Comparison of ENCODE assay signal across 1 cellular context in the genomic region with DNA sequence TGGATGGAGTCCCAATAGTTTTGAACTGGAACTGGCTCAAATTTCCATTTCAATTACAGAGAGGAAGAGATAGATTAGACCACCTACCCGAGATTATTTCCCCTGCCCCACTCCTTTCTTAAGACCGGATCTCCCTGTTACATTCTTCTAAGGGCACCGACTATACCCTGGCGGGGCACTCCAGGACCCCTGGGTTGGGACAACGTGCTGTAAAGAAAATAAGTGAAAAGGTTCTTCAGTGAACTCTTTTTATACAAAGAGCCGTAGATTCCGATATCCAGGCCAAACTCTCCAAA.
TF ChIP-seq lines count a peak whose summit lies in the region.

No MANE protein-coding gene starts in this region.

TF ChIP-seq in GM23338, 12 proteins besides CTCF, POLR2A, EP300 and RAD21 (continued from another document):
- TF ChIP-seq, protein P1, sequence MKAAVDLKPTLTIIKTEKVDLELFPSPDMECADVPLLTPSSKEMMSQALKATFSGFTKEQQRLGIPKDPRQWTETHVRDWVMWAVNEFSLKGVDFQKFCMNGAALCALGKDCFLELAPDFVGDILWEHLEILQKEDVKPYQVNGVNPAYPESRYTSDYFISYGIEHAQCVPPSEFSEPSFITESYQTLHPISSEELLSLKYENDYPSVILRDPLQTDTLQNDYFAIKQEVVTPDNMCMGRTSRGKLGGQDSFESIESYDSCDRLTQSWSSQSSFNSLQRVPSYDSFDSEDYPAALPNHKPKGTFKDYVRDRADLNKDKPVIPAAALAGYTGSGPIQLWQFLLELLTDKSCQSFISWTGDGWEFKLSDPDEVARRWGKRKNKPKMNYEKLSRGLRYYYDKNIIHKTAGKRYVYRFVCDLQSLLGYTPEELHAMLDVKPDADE (IDR thresholded peaks at IDR 0.05), result peak; percentile 61; the same call in 1 of the 2 replicates
- TF ChIP-seq ZNF114 (CRISPR knock-in tag; IDR thresholded peaks at IDR 0.05) (no peak), CREB1 (CRISPR knock-in tag; IDR thresholded peaks at IDR 0.05; ENCODE audit: low read depth) (no peak), POLR2AphosphoS5 (IDR thresholded peaks at IDR 0.05; ENCODE audit: low read depth) (no peak), JUNB (IDR thresholded peaks at IDR 0.05; ENCODE audit: unreplicated experiment) (no peak)
